In the genomic region with DNA sequence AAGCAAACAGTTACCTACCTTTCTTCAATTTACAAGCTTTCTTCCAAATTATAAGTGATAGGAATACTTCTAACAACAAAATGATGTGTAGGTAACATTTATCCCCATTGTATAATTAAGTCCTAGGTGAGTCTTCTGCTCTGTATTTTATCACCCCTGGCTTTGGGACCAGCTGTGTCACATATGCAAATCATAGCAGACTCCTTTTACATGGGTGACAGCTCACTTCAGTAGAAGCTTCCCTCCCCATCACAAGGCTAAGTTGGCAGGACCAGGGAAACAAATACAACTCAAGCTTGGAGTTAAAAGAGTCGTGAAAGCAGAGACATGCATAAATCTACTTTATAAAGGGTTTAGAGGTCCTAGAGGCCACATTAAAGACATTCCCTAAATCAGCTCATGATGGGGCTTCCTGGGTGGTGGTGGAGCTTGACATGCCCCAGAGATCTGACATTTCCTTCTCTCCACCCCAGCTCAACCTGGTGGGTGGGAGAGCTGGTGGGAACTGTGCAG, we compare ENCODE assay signal across 24 cellular contexts.
"Had no signal": no experiment of that assay in that cellular context is flagged by ENCODE, and none has a peak within 500 bp of the region (broad histone marks: within the 10 kb centered on the region; RNA-seq: fewer than 3 reads in every experiment).

No MANE protein-coding gene starts in this region.

- H3K4me1 Mint-ChIP-seq: mesothelial cell of epicardium had no signal

- DNase-seq: activated CD4-positive, alpha-beta memory T cell treated with anti-CD3 and anti-CD28 coated beads, Interleukin-2, amount 10 ng/mL, durations not matched to agents 7 days and 5 days; activated CD4-positive, alpha-beta T cell treated with anti-CD3 and anti-CD28 coated beads for 48 hours; activated CD4-positive, CD25-positive, alpha-beta regulatory T cell; activated effector memory CD4-positive, alpha-beta T cell treated with anti-CD3 and anti-CD28 coated beads, Interleukin-2, amount 50 U/mL, for 16 hours; activated T-cell treated with anti-CD3 and anti-CD28 coated beads, Interleukin-2, amount 50 U/mL, for 24 hours; aorta; brain microvascular endothelial cell; central memory CD4-positive, alpha-beta T cell; dorsolateral prefrontal cortex; foreskin fibroblast; hippocampal formation; islet precursor cell; psoas muscle; right cardiac atrium; stimulated activated CD4-positive, alpha-beta T cell treated with anti-CD3 and anti-CD28 coated beads, Interleukin-2, amount 100 ng/mL, for 24 hours; T-cell; T-helper 9 cell; transverse colon had no signal

- H3K27me3 Mint-ChIP-seq: activated CD4-positive, alpha-beta memory T cell treated with anti-CD3 and anti-CD28 coated beads, Interleukin-2, amount 10 ng/mL, durations not matched to agents 7 days and 5 days; activated T-cell treated with anti-CD3 and anti-CD28 coated beads, Interleukin-2, amount 50 U/mL, for 24 hours; stimulated activated naive CD8-positive, alpha-beta T cell treated with anti-CD3 and anti-CD28 coated beads, Interleukin-15, Interleukin-2, amounts not matched to agents 100 ng/mL and 50 ng/mL, for 24 hours had no signal

- H3K27ac ChIP-seq: brain microvascular endothelial cell, dorsolateral prefrontal cortex, psoas muscle, transverse colon, vagina had no signal

- H3K4me1 ChIP-seq: psoas muscle, transverse colon, vagina had no signal

- H3K4me3 Mint-ChIP-seq: activated CD4-positive, alpha-beta memory T cell treated with anti-CD3 and anti-CD28 coated beads, Interleukin-2, amount 10 ng/mL, durations not matched to agents 7 days and 5 days; activated T-cell treated with anti-CD3 and anti-CD28 coated beads, Interleukin-2, amount 50 U/mL, for 24 hours; mesothelial cell of epicardium; neural crest cell; stimulated activated naive CD8-positive, alpha-beta T cell treated with anti-CD3 and anti-CD28 coated beads, Interleukin-15, Interleukin-2, amounts not matched to agents 100 ng/mL and 50 ng/mL, for 24 hours had no signal

- H3K36me3 Mint-ChIP-seq: mesothelial cell of epicardium, T-cell had no signal

- H3K4me3 ChIP-seq: dorsolateral prefrontal cortex, lung, psoas muscle, transverse colon, vagina had no signal

- H3K9me3 ChIP-seq: psoas muscle, transverse colon, vagina had no signal

- H3K36me3 ChIP-seq: brain microvascular endothelial cell, transverse colon, vagina had no signal

- ATAC-seq: left lobe of liver, psoas muscle, right cardiac atrium, T-cell had no signal

- H3K27ac Mint-ChIP-seq: activated CD4-positive, alpha-beta memory T cell treated with anti-CD3 and anti-CD28 coated beads, Interleukin-2, amount 10 ng/mL, durations not matched to agents 7 days and 5 days; activated T-cell treated with anti-CD3 and anti-CD28 coated beads, Interleukin-2, amount 50 U/mL, for 24 hours; mesothelial cell of epicardium; stimulated activated naive CD8-positive, alpha-beta T cell treated with anti-CD3 and anti-CD28 coated beads, Interleukin-15, Interleukin-2, amounts not matched to agents 100 ng/mL and 50 ng/mL, for 24 hours; T-cell had no signal

- H3K27me3 ChIP-seq: brain microvascular endothelial cell, transverse colon, vagina had no signal
